In genomic region chr2:178450574-178451429, GRCh38 we compare ENCODE assay signal across 8 cellular contexts. TPM values are rescaled to one million over a fixed set of nuclear protein-coding genes. Genes with fewer than 3 reads are reported as not detected.
DNase-seq lines count a peak whose midpoint lies in the region; ATAC-seq and TF ChIP-seq lines count a peak whose summit lies in the region.

PJVK (plus strand) TSS chr2:178451378; CDS start chr2:178453410, 2,032 bp downstream.
PRKRA (minus strand) TSS chr2:178451175; CDS start chr2:178451030, 145 bp downstream.

- H3K4me1 ChIP-seq in KMS-11 (ENCODE audit: low read depth, poor library complexity, severe bottlenecking) (peaks cover 29% of the 10 kb centered on the region), Panc1 (ENCODE audit: control insufficient read depth, insufficient read depth, low read length) (peaks cover 9% of the 10 kb centered on the region; the same call in 1 of the 2 replicates), esophagus muscularis mucosa (peaks cover 17 to 41% (median 32%) of the 10 kb centered on the region in 4 donors)

- H3K27ac Mint-ChIP-seq in activated T-cell treated with anti-CD3 and anti-CD28 coated beads, Interleukin-2, amount 50 U/mL, for 72 hours, result peak within 1 kb of the TSS; percentile 98

- peak; percentile 87 for TF ChIP-seq POLR2A in esophagus muscularis mucosa (IDR thresholded peaks at IDR 0.05; ENCODE audit: low read depth)

- in situ Hi-C loops in Panc1 (cut with HindIII; ENCODE audit: low pct_unique_long_range_greater_than_20kb, low sequenced_read_pairs), result no loop called here

- intact Hi-C loops in Panc1 (cut with micrococcal nuclease; ENCODE audit: unreplicated experiment) (loop anchor here (2.0 kb wide), 1 partner anchor 28 kb away; the partner anchor contains the start of gene FKBP7), esophagus muscularis mucosa (cut with DNase I) (loop anchor here (2.0 kb wide), 1 partner anchor 28 kb away; the partner anchor contains the start of gene FKBP7)

- TF ChIP-seq CTCF in KMS-11 (conservative IDR thresholded peaks at IDR 0.05; ENCODE audit: low read depth, low read length) (no peak), Panc1 (IDR thresholded peaks at IDR 0.05) (no peak), esophagus muscularis mucosa (IDR thresholded peaks at IDR 0.05) (no peak)

- no TSS peak for BruUV-seq in Panc1 (replicated peaks; lab: Mats Ljungman, UMichigan)

- H3K27me3 Mint-ChIP-seq in activated T-cell treated with anti-CD3 and anti-CD28 coated beads, Interleukin-2, amount 50 U/mL, for 72 hours (ENCODE audit: low read depth), result no peaks in the 10 kb centered on the region

- WGBS in esophagus muscularis mucosa, result 5% methylated on average over 18 of the region's 91 CpGs

- POLR2A ChIA-PET in Panc1 (lab: Charles Lee), result interaction anchor here (1.0 kb wide), 1 partner anchor 15 kb away, joined by 3 read pairs; no protein-coding TSS in a partner anchor

- no peaks in the 10 kb centered on the region for H3K9me3 Mint-ChIP-seq in activated T-cell treated with anti-CD3 and anti-CD28 coated beads, Interleukin-2, amount 50 U/mL, for 72 hours

- H3K79me2 ChIP-seq in KMS-11 (ENCODE audit: insufficient read depth, low read depth), result peaks cover 16% of the 10 kb centered on the region; the same call in 1 of the 2 replicates

- H3K4me1 Mint-ChIP-seq in activated T-cell treated with anti-CD3 and anti-CD28 coated beads, Interleukin-2, amount 50 U/mL, for 72 hours (ENCODE audit: low read depth), result peaks cover 31% of the 10 kb centered on the region

- H3K9me3 ChIP-seq in Panc1 (ENCODE audit: control insufficient read depth, insufficient read depth, low read depth, low read length) (no peaks in the 10 kb centered on the region), esophagus muscularis mucosa (no peaks in the 10 kb centered on the region)

- peak within 1 kb of the TSS; percentile 95 to 97 for H3K4me3 Mint-ChIP-seq in activated T-cell treated with anti-CD3 and anti-CD28 coated beads, Interleukin-2, amount 50 U/mL, for 72 hours

- CTCF ChIA-PET in Panc1 (lab: Charles Lee), result interaction anchor here (0.5 to 0.8 kb wide), 3 partner anchors 15 to 171 kb away, joined by 3 read pairs; no protein-coding TSS in a partner anchor

- H2AFZ ChIP-seq in KMS-11 (ENCODE audit: low read depth), result peak within 1 kb of the TSS; percentile 93

- peaks cover 5 to 17% of the 10 kb centered on the region in 2 donors for H3K36me3 Mint-ChIP-seq in activated T-cell treated with anti-CD3 and anti-CD28 coated beads, Interleukin-2, amount 50 U/mL, for 72 hours (ENCODE audit: insufficient read depth in 2 of 2)

- H4K20me1 ChIP-seq in KMS-11 (ENCODE audit: insufficient read depth), result no peaks in the 10 kb centered on the region

- DNase-seq in DMS79 treated with DMSO at 0.1 percent for 48 hours (lab: John Stamatoyannopoulos, UW), result peak; percentile 96
- DNase-seq in Panc1 (ENCODE audit: low read depth, low spot score), result peak; percentile 78
- DNase-seq in activated T-cell treated with anti-CD3 and anti-CD28 coated beads, Interleukin-2, amount 50 U/mL, for 72 hours, result peak; percentile 97 to 99
- peak; percentile 97 for DNase-seq in esophagus muscularis mucosa (ENCODE audit: extremely low spot score)
- peak; percentile 97 for DNase-seq in myocyte (ENCODE audit: low read depth)
- peak; percentile 91 to 96 for DNase-seq in stimulated activated CD8-positive, alpha-beta memory T cell treated with anti-CD3 and anti-CD28 coated beads, Interleukin-7, amount 100 ng/mL, for 4 hours (ENCODE audit: low read depth in 2 of 2)

- peak within 1 kb of the TSS; percentile 83 for H3K27ac ChIP-seq in KMS-11
- H3K27ac ChIP-seq in Panc1 (ENCODE audit: low read length), result peak within 1 kb of the TSS; percentile 96
- H3K27ac ChIP-seq in esophagus muscularis mucosa (replicated peaks in 1 of 4), result peak within 1 kb of the TSS; percentile 90 to 99 (median 97)

- H3K36me3 ChIP-seq in KMS-11 (ENCODE audit: insufficient read depth), result peaks cover 5% of the 10 kb centered on the region; the same call in 1 of the 2 replicates
- peaks cover 17% of the 10 kb centered on the region for H3K36me3 ChIP-seq in Panc1 (ENCODE audit: control insufficient read depth, insufficient read depth, low read length)
- peaks cover 8 to 33% (median 14%) of the 10 kb centered on the region in 4 donors for H3K36me3 ChIP-seq in esophagus muscularis mucosa

- ATAC-seq in GM21786 (IDR thresholded peaks at IDR 0.05; ENCODE audit: unreplicated experiment) (peak; percentile 77), Panc1 (peak; percentile 97)
- peak; percentile 90 for ATAC-seq in activated T-cell treated with anti-CD3 and anti-CD28 coated beads, Interleukin-2, amount 50 U/mL, for 72 hours (replicated peaks in 1 of 2)

- H3K4me3 ChIP-seq in KMS-11 (IDR thresholded peaks at IDR 0.05; ENCODE audit: insufficient read depth, low read depth, low read length) (peak within 1 kb of the TSS; percentile 87), Panc1 (ENCODE audit: low read depth in 2 of 2, low read length in 2 of 2) (peak within 1 kb of the TSS; percentile 88 to 95), esophagus muscularis mucosa (peak within 1 kb of the TSS; percentile 70 to 95 (median 88))

- H3K9ac ChIP-seq in KMS-11, result peak within 1 kb of the TSS; percentile 81

- no peak for TF ChIP-seq EP300 in esophagus muscularis mucosa (IDR thresholded peaks at IDR 0.05)

- H3K27me3 ChIP-seq in KMS-11 (ENCODE audit: insufficient read depth, low read depth), result no peaks in the 10 kb centered on the region
- H3K27me3 ChIP-seq in Panc1 (ENCODE audit: control insufficient read depth, insufficient read depth, low read length), result no peaks in the 10 kb centered on the region
- no peaks in the 10 kb centered on the region for H3K27me3 ChIP-seq in esophagus muscularis mucosa

- H3K4me2 ChIP-seq in KMS-11, result peak within 1 kb of the TSS; percentile 94

RNA-seq across cellular contexts. Expression of gene PJVK, which starts in this region (rescaled TPM):
- total RNA-seq in Panc1 (2021; ENCODE audit: unreplicated experiment), result 3.7 TPM
- 2.5 TPM for polyA plus RNA-seq in Panc1 (2012; ENCODE audit: insufficient read length)
- total RNA-seq in activated T-cell treated with anti-CD3 and anti-CD28 coated beads, Interleukin-2, amount 50 U/mL, for 72 hours, result 1 to 10 TPM; 6.8 to 8.7 TPM
- 1 to 10 TPM; 1.4 to 5.8 (median 2.1) TPM for total RNA-seq in esophagus muscularis mucosa
- 4.9 and 5.4 TPM in 2 replicates for total RNA-seq in myocyte
- 4.7 TPM for polyA plus RNA-seq in myocyte (2012)

RNA-seq across cellular contexts. Expression of gene PRKRA, which starts in this region (rescaled TPM):
- 59.4 TPM for total RNA-seq in Panc1 (2021; ENCODE audit: unreplicated experiment)
- 62.4 TPM for polyA plus RNA-seq in Panc1 (2012; ENCODE audit: insufficient read length)
- 10 to 100 TPM; 56.7 to 75.2 TPM for total RNA-seq in activated T-cell treated with anti-CD3 and anti-CD28 coated beads, Interleukin-2, amount 50 U/mL, for 72 hours
- 10 to 100 TPM; 74.5 to 90.9 (median 75.7) TPM for total RNA-seq in esophagus muscularis mucosa
- total RNA-seq in myocyte, result 124 and 145 TPM in 2 replicates
- 60.7 TPM for polyA plus RNA-seq in myocyte (2012)

Comparison
In these comparisons a context has a peak if more than half of its experiments do, and no peak if none do; other contexts are left out.
1. Peak in every context shown above with its lines: DNase-seq, ATAC-seq, H3K4me3 ChIP-seq and H3K27ac ChIP-seq.